1 cellular context compared by ENCODE assay signal in genomic region chr4:77156912-77157858, GRCh38.
TF ChIP-seq lines count a peak whose summit lies in the region.

A gene with protein sequence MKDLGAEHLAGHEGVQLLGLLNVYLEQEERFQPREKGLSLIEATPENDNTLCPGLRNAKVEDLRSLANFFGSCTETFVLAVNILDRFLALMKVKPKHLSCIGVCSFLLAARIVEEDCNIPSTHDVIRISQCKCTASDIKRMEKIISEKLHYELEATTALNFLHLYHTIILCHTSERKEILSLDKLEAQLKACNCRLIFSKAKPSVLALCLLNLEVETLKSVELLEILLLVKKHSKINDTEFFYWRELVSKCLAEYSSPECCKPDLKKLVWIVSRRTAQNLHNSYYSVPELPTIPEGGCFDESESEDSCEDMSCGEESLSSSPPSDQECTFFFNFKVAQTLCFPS (plus strand): TSS chr4:77157207. CDS start chr4:77158533, 1,326 bp downstream.

TF ChIP-seq in K562, 482 proteins besides CTCF, POLR2A, EP300 and RAD21 (continued from another document and continues in another):
- TF ChIP-seq CHAMP1 (IDR thresholded peaks at IDR 0.05) (peak; percentile 94), TCF3 (CRISPR knock-in tag; IDR thresholded peaks at IDR 0.05) (no peak), SNRNP70 (optimal IDR thresholded peaks at IDR 0.05; ENCODE audit: low read depth, low read length) (no peak), MYC (IDR thresholded peaks at IDR 0.05; ENCODE audit: low read depth, low read length) (peak; percentile 59), MYC (CRISPR knock-in tag; IDR thresholded peaks at IDR 0.05; ENCODE audit: borderline replicate concordance, low read depth) (peak; percentile 82; the same call in 1 of the 2 replicates), NFE2L1 (tag; IDR thresholded peaks at IDR 0.05; ENCODE audit: borderline replicate concordance, low read depth) (no peak), ZNF639 (CRISPR knock-in tag; conservative IDR thresholded peaks at IDR 0.05 in 1 of 2, IDR thresholded peaks at IDR 0.05 in 1 of 2) (peak in 1 of 2 experiments; percentile 63; a peak in 1 of 4 replicates), SMARCE1 (IDR thresholded peaks at IDR 0.05) (0 out of 2 replicates have a peak, but pooled peaks have one; percentile 27), BRF2 (IDR thresholded peaks at IDR 0.05; ENCODE audit: borderline replicate concordance, insufficient read depth, insufficient read length) (no peak), MTA1 (IDR thresholded peaks at IDR 0.05; ENCODE audit: borderline replicate concordance) (peak; percentile 78; the same call in 1 of the 2 replicates), FOXK1 (CRISPR knock-in tag; IDR thresholded peaks at IDR 0.05; ENCODE audit: borderline replicate concordance) (no peak), PCBP1 (IDR thresholded peaks at IDR 0.05; ENCODE audit: low read depth, low read length, poor library complexity, severe bottlenecking) (peak; percentile 96), KLF1 (tag; IDR thresholded peaks at IDR 0.05) (peak; percentile 60; the same call in 1 of the 2 replicates), ZNF232 (CRISPR knock-in tag; IDR thresholded peaks at IDR 0.05) (no peak), ZNF274 (IDR thresholded peaks at IDR 0.05; ENCODE audit: borderline replicate concordance, low read depth, low read length) (no peak), RAD51 (IDR thresholded peaks at IDR 0.05; ENCODE audit: borderline replicate concordance, low read depth) (peak; percentile 91), HMG20B (CRISPR knock-in tag; IDR thresholded peaks at IDR 0.05) (no peak; the same call in 1 of the 2 replicates), MCM3 (IDR thresholded peaks at IDR 0.05) (no peak), KAT8 (IDR thresholded peaks at IDR 0.05; ENCODE audit: low read depth) (no peak), CHD2 (IDR thresholded peaks at IDR 0.05; ENCODE audit: low read depth, low read length) (peak; percentile 89), PHF21A (IDR thresholded peaks at IDR 0.05; ENCODE audit: borderline replicate concordance, low read depth) (peak; percentile 98), CREB1 (IDR thresholded peaks at IDR 0.05) (no peak; the same call in 1 of the 2 replicates), CREB1 (CRISPR knock-in tag; IDR thresholded peaks at IDR 0.05) (peak; percentile 61), HDAC2 (IDR thresholded peaks at IDR 0.05) (peak; percentile 98), ZNF175 (CRISPR knock-in tag; IDR thresholded peaks at IDR 0.05; ENCODE audit: low read depth) (no peak), ZNF23 (CRISPR knock-in tag; IDR thresholded peaks at IDR 0.05) (no peak), PHB (CRISPR knock-in tag; IDR thresholded peaks at IDR 0.05) (no peak), PURB (CRISPR knock-in tag; IDR thresholded peaks at IDR 0.05; ENCODE audit: low read depth) (no peak)
- TF ChIP-seq, protein P1, sequence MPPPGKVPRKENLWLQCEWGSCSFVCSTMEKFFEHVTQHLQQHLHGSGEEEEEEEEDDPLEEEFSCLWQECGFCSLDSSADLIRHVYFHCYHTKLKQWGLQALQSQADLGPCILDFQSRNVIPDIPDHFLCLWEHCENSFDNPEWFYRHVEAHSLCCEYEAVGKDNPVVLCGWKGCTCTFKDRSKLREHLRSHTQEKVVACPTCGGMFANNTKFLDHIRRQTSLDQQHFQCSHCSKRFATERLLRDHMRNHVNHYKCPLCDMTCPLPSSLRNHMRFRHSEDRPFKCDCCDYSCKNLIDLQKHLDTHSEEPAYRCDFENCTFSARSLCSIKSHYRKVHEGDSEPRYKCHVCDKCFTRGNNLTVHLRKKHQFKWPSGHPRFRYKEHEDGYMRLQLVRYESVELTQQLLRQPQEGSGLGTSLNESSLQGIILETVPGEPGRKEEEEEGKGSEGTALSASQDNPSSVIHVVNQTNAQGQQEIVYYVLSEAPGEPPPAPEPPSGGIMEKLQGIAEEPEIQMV (tag; conservative IDR thresholded peaks at IDR 0.05; ENCODE audit: low read depth), result 0 out of 2 replicates have a peak, but pooled peaks have one; percentile 29
- TF ChIP-seq, protein P2, sequence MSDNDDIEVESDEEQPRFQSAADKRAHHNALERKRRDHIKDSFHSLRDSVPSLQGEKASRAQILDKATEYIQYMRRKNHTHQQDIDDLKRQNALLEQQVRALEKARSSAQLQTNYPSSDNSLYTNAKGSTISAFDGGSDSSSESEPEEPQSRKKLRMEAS (CRISPR knock-in tag; IDR thresholded peaks at IDR 0.05), result peak; percentile 35; the same call in 1 of the 2 replicates
- TF ChIP-seq, protein P3, sequence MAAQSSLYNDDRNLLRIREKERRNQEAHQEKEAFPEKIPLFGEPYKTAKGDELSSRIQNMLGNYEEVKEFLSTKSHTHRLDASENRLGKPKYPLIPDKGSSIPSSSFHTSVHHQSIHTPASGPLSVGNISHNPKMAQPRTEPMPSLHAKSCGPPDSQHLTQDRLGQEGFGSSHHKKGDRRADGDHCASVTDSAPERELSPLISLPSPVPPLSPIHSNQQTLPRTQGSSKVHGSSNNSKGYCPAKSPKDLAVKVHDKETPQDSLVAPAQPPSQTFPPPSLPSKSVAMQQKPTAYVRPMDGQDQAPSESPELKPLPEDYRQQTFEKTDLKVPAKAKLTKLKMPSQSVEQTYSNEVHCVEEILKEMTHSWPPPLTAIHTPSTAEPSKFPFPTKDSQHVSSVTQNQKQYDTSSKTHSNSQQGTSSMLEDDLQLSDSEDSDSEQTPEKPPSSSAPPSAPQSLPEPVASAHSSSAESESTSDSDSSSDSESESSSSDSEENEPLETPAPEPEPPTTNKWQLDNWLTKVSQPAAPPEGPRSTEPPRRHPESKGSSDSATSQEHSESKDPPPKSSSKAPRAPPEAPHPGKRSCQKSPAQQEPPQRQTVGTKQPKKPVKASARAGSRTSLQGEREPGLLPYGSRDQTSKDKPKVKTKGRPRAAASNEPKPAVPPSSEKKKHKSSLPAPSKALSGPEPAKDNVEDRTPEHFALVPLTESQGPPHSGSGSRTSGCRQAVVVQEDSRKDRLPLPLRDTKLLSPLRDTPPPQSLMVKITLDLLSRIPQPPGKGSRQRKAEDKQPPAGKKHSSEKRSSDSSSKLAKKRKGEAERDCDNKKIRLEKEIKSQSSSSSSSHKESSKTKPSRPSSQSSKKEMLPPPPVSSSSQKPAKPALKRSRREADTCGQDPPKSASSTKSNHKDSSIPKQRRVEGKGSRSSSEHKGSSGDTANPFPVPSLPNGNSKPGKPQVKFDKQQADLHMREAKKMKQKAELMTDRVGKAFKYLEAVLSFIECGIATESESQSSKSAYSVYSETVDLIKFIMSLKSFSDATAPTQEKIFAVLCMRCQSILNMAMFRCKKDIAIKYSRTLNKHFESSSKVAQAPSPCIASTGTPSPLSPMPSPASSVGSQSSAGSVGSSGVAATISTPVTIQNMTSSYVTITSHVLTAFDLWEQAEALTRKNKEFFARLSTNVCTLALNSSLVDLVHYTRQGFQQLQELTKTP (IDR thresholded peaks at IDR 0.05; ENCODE audit: low read depth in 1 of 2, partially characterized antibody in 2 of 2), result peak in 1 of 2 experiments; percentile 88
- TF ChIP-seq, protein P4, sequence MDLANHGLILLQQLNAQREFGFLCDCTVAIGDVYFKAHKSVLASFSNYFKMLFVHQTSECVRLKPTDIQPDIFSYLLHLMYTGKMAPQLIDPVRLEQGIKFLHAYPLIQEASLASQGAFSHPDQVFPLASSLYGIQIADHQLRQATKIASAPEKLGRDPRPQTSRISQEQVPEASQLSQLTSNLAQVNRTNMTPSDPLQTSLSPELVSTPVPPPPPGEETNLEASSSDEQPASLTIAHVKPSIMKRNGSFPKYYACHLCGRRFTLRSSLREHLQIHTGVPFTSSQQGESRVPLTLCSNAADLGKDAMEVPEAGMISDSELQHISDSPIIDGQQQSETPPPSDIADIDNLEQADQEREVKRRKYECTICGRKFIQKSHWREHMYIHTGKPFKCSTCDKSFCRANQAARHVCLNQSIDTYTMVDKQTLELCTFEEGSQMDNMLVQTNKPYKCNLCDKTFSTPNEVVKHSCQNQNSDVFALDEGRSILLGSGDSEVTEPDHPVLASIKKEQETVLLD (IDR thresholded peaks at IDR 0.05), result peak; percentile 55; the same call in 1 of the 2 replicates
- TF ChIP-seq, protein P5, sequence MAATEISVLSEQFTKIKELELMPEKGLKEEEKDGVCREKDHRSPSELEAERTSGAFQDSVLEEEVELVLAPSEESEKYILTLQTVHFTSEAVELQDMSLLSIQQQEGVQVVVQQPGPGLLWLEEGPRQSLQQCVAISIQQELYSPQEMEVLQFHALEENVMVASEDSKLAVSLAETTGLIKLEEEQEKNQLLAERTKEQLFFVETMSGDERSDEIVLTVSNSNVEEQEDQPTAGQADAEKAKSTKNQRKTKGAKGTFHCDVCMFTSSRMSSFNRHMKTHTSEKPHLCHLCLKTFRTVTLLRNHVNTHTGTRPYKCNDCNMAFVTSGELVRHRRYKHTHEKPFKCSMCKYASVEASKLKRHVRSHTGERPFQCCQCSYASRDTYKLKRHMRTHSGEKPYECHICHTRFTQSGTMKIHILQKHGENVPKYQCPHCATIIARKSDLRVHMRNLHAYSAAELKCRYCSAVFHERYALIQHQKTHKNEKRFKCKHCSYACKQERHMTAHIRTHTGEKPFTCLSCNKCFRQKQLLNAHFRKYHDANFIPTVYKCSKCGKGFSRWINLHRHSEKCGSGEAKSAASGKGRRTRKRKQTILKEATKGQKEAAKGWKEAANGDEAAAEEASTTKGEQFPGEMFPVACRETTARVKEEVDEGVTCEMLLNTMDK (IDR thresholded peaks at IDR 0.05; ENCODE audit: borderline replicate concordance, insufficient read depth, low read depth, low read length, poor library complexity, severe bottlenecking), result no peak
- TF ChIP-seq, protein P6, sequence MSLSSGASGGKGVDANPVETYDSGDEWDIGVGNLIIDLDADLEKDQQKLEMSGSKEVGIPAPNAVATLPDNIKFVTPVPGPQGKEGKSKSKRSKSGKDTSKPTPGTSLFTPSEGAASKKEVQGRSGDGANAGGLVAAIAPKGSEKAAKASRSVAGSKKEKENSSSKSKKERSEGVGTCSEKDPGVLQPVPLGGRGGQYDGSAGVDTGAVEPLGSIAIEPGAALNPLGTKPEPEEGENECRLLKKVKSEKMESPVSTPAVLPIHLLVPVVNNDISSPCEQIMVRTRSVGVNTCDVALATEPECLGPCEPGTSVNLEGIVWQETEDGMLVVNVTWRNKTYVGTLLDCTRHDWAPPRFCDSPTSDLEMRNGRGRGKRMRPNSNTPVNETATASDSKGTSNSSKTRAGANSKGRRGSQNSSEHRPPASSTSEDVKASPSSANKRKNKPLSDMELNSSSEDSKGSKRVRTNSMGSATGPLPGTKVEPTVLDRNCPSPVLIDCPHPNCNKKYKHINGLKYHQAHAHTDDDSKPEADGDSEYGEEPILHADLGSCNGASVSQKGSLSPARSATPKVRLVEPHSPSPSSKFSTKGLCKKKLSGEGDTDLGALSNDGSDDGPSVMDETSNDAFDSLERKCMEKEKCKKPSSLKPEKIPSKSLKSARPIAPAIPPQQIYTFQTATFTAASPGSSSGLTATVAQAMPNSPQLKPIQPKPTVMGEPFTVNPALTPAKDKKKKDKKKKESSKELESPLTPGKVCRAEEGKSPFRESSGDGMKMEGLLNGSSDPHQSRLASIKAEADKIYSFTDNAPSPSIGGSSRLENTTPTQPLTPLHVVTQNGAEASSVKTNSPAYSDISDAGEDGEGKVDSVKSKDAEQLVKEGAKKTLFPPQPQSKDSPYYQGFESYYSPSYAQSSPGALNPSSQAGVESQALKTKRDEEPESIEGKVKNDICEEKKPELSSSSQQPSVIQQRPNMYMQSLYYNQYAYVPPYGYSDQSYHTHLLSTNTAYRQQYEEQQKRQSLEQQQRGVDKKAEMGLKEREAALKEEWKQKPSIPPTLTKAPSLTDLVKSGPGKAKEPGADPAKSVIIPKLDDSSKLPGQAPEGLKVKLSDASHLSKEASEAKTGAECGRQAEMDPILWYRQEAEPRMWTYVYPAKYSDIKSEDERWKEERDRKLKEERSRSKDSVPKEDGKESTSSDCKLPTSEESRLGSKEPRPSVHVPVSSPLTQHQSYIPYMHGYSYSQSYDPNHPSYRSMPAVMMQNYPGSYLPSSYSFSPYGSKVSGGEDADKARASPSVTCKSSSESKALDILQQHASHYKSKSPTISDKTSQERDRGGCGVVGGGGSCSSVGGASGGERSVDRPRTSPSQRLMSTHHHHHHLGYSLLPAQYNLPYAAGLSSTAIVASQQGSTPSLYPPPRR (CRISPR knock-in tag; IDR thresholded peaks at IDR 0.05; ENCODE audit: borderline replicate concordance), result no peak
- TF ChIP-seq, protein P7, sequence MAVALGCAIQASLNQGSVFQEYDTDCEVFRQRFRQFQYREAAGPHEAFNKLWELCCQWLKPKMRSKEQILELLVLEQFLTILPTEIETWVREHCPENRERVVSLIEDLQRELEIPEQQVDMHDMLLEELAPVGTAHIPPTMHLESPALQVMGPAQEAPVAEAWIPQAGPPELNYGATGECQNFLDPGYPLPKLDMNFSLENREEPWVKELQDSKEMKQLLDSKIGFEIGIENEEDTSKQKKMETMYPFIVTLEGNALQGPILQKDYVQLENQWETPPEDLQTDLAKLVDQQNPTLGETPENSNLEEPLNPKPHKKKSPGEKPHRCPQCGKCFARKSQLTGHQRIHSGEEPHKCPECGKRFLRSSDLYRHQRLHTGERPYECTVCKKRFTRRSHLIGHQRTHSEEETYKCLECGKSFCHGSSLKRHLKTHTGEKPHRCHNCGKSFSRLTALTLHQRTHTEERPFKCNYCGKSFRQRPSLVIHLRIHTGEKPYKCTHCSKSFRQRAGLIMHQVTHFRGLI (CRISPR knock-in tag; IDR thresholded peaks at IDR 0.05), result no peak
